In the genomic region with DNA sequence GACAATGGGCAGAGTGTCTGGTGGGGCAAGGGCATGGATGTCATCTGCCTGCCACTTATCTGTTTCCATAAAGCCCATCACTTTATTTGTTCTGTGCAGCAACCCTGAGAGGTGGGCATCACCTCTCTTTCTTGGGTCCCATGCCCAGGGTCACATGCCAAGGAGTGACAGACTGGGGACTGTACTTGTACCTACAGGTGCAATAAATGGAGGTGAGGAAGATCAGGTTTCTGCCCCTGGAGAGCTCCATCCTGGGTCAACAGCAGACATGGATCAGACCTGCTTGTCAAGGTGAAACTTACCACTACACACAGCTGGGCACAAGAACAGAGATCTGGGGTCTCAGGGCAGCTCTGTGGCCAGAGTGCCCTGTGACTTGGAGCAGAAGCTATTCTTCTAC, we compare ENCODE assay signal across 15 cellular contexts. TPM values are rescaled to one million over a fixed set of nuclear protein-coding genes. Genes with fewer than 3 reads are reported as not detected.
A peak's percentile ranks its signal among the peaks of the same experiment; 100 is the strongest.
DNase-seq lines count a peak whose midpoint lies in the region; ATAC-seq and TF ChIP-seq lines count a peak whose summit lies in the region.
"Had no signal": no experiment of that assay in that cellular context is flagged by ENCODE, and none has a peak within 500 bp of the region (broad histone marks: within the 10 kb centered on the region; RNA-seq: fewer than 3 reads in every experiment).

No MANE protein-coding gene starts in this region.

- no peak overlapping the region for H3K27ac Mint-ChIP-seq in natural killer cell treated with Interleukin-12 subunit alpha and Interleukin-12 subunit beta and Interleukin-15 and Interleukin-18, amount 100 ng/mL, for 72 hours
- no peak overlapping the region for H3K27ac Mint-ChIP-seq in natural killer cell
- H3K27ac Mint-ChIP-seq: CD8-positive, alpha-beta memory T cell had no signal

- H3K36me3 Mint-ChIP-seq in natural killer cell treated with Interleukin-12 subunit alpha and Interleukin-12 subunit beta and Interleukin-15 and Interleukin-18, amount 100 ng/mL, for 72 hours: peaks cover 4% of the 10 kb centered on the region
- no peaks in the 10 kb centered on the region for H3K36me3 Mint-ChIP-seq in natural killer cell
- H3K36me3 Mint-ChIP-seq: CD8-positive, alpha-beta memory T cell had no signal

- peaks cover 5% of the 10 kb centered on the region for H3K9me3 Mint-ChIP-seq in natural killer cell treated with Interleukin-12 subunit alpha and Interleukin-12 subunit beta and Interleukin-15 and Interleukin-18, amount 100 ng/mL, for 72 hours
- H3K9me3 Mint-ChIP-seq in natural killer cell: peaks cover 2 to 4% of the 10 kb centered on the region in 2 donors

- H3K4me3 Mint-ChIP-seq in natural killer cell treated with Interleukin-12 subunit alpha and Interleukin-12 subunit beta and Interleukin-15 and Interleukin-18, amount 100 ng/mL, for 72 hours: no peak overlapping the region
- H3K4me3 Mint-ChIP-seq in natural killer cell: no peak overlapping the region
- H3K4me3 Mint-ChIP-seq: CD8-positive, alpha-beta memory T cell had no signal

- ATAC-seq in natural killer cell treated with Interleukin-12 subunit alpha and Interleukin-12 subunit beta and Interleukin-15 and Interleukin-18, amount 100 ng/mL, for 72 hours: no peak
- ATAC-seq in natural killer cell: no peak
- ATAC-seq: HCT116 had no signal

- intact Hi-C loops in natural killer cell (cut with micrococcal nuclease) (no loop called here), posterior vena cava (cut with DNase I) (loop anchor here (1.0 to 10.0 kb wide), 2 partner anchors 26 to 136 kb away; no protein-coding TSS in a partner anchor)

- DNase-seq in natural killer cell treated with Interleukin-12 subunit alpha and Interleukin-12 subunit beta and Interleukin-15 and Interleukin-18, amount 100 ng/mL, for 72 hours (ENCODE audit: low spot score): peak; percentile 8
- no peak for DNase-seq in natural killer cell
- peak; percentile 14 for DNase-seq in islet precursor cell
- DNase-seq in posterior vena cava (ENCODE audit: low spot score): peak; percentile 5
- no peak for DNase-seq in COR-L47 (lab: John Stamatoyannopoulos, UW)
- DNase-seq in GM13977 (ENCODE audit: low spot score): no peak
- no peak for DNase-seq in AG20443 (ENCODE audit: low spot score)
- DNase-seq: BE2C, DMS53, GF-D8, IMR-90 had no signal

- peaks cover 3 to 6% of the 10 kb centered on the region in 2 donors for H3K4me1 Mint-ChIP-seq in natural killer cell treated with Interleukin-12 subunit alpha and Interleukin-12 subunit beta and Interleukin-15 and Interleukin-18, amount 100 ng/mL, for 72 hours (ENCODE audit: low read depth in 2 of 2)
- H3K4me1 Mint-ChIP-seq in natural killer cell: no peaks in the 10 kb centered on the region
- H3K4me1 Mint-ChIP-seq: CD8-positive, alpha-beta memory T cell had no signal

- in situ Hi-C loops in GM13977 (cut with MboI; ENCODE audit: low pct_unique_long_range_greater_than_20kb, low sequenced_read_pairs, unreplicated experiment): no loop called here

- H3K27me3 Mint-ChIP-seq in natural killer cell treated with Interleukin-12 subunit alpha and Interleukin-12 subunit beta and Interleukin-15 and Interleukin-18, amount 100 ng/mL, for 72 hours: peaks cover 21 to 39% of the 10 kb centered on the region in 2 donors
- peaks cover 9% of the 10 kb centered on the region in 2 donors for H3K27me3 Mint-ChIP-seq in natural killer cell (ENCODE audit: low read depth in 2 of 2)

- TF ChIP-seq CTCF in natural killer cell (IDR thresholded peaks at IDR 0.05): no peak
- no peak for TF ChIP-seq CTCF in GM13977 (IDR thresholded peaks at IDR 0.05; ENCODE audit: extremely low read depth, insufficient read depth, missing control alignments)

RNA-seq across cellular contexts. Expression of gene PRDM16, which starts 18.4 kb away (rescaled TPM):
- not detected for total RNA-seq in natural killer cell treated with Interleukin-12 subunit alpha and Interleukin-12 subunit beta and Interleukin-15 and Interleukin-18, amount 100 ng/mL, for 72 hours
- total RNA-seq in natural killer cell (under 1 TPM in 2 of 3 donors, not detected in 1; 0.25 to 0.64 TPM), posterior vena cava (10 to 100 TPM; 15.8 to 21.1 TPM)
- total RNA-seq: CD8-positive, alpha-beta memory T cell; HT-29; IMR-90 had no signal

RNA-seq across cellular contexts. Expression of gene ACTRT2, which starts 29.3 kb away (rescaled TPM):
- total RNA-seq in natural killer cell treated with Interleukin-12 subunit alpha and Interleukin-12 subunit beta and Interleukin-15 and Interleukin-18, amount 100 ng/mL, for 72 hours: not detected
- total RNA-seq in natural killer cell (not detected), posterior vena cava (not detected)
- total RNA-seq: CD8-positive, alpha-beta memory T cell; H4; HT-29; IMR-90 had no signal

Comparison
In these comparisons a context has a peak if more than half of its experiments do, and no peak if none do; other contexts are left out.
1. DNase-seq: peak in natural killer cell treated with Interleukin-12 subunit alpha and Interleukin-12 subunit beta and Interleukin-15 and Interleukin-18, amount 100 ng/mL, for 72 hours (single experiment), islet precursor cell (single experiment) and posterior vena cava (single experiment); none in natural killer cell (single experiment), COR-L47 (single experiment), GM13977 (single experiment) and AG20443 (single experiment).
2. RNA of gene PRDM16, which starts 18.4 kb away (total RNA-seq): 15.8 to 21.1 TPM in posterior vena cava; 0.25 to 0.64 TPM in natural killer cell and not detected in natural killer cell treated with Interleukin-12 subunit alpha and Interleukin-12 subunit beta and Interleukin-15 and Interleukin-18, amount 100 ng/mL, for 72 hours; every median in the first group is over 10 times any median in the second.